Comparison of ENCODE assay signal across 15 cellular contexts in the genomic region with DNA sequence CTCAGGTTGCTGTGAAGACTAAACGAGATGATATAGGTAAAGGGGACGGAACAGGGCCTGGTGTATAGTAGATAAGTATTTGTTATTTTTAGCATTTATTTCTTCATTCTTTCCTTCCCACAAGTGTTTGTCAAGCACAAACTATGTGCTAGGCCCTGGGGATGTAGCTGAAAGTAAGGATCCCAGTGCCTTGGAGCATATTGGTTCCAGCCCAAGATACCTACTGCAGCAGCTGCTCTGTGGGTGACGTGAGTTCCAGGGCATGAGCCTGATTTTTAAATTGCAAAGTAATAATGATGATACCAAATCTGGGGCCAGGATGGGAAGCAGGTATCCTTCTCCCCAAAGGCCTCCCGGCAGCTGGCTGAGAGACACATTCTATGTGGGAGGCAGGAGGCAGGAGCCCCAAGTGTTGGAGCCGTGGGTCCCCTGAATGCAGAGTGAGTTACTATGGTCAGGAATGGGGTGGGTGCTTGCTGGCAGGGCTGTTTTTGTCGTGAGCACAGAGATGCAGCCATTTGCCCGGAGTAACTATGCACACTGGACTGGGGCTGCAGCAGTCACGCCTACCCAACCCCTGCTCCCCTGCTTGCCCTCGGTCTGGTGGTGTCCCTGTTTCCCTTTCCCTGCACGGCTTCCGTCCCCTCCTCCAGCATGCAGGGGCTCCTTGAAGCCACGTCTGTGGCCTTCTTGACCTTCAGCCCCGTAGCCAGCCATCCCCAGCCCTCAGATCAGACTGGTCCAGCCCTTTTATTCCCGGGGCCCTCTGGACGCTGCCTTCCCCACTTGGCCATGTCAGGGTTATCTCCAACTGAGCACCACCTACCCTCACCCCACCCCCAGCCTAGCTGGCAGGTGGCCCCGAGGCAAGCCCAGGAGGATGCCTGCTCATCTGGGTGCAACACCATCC. TPM values are rescaled to one million over a fixed set of nuclear protein-coding genes. Genes with fewer than 3 reads are reported as not detected.
DNase-seq lines count a peak whose midpoint lies in the region; ATAC-seq, FAIRE-seq and TF ChIP-seq lines count a peak whose summit lies in the region.
"Had no signal": no experiment of that assay in that cellular context is flagged by ENCODE, and none has a peak within 500 bp of the region (broad histone marks: within the 10 kb centered on the region; RNA-seq: fewer than 3 reads in every experiment).

No MANE protein-coding gene starts in this region.

- H3K27me3 Mint-ChIP-seq in activated CD8-positive, alpha-beta memory T cell treated with anti-CD3 and anti-CD28 coated beads, Interleukin-2, amount 10 ng/mL, durations not matched to agents 7 days and 5 days: no peaks in the 10 kb centered on the region

- 77% methylated on average over 16 of the region's 16 CpGs for WGBS in suprapubic skin

- H3K36me3 Mint-ChIP-seq in activated CD8-positive, alpha-beta memory T cell treated with anti-CD3 and anti-CD28 coated beads, Interleukin-2, amount 10 ng/mL, durations not matched to agents 7 days and 5 days: no peaks in the 10 kb centered on the region
- H3K36me3 Mint-ChIP-seq: activated naive CD4-positive, alpha-beta T cell treated with anti-CD3 and anti-CD28 coated beads, Interleukin-2, amount 50 U/mL, for 72 hours had no signal

- no peaks in the 10 kb centered on the region; the same call in 1 of the 2 replicates for H3K36me3 ChIP-seq in SJSA1
- H3K36me3 ChIP-seq in suprapubic skin: no peaks in the 10 kb centered on the region

- TF ChIP-seq CTCF in foreskin fibroblast (IDR thresholded peaks at IDR 0.05; ENCODE audit: low read depth, low read length) (no peak), suprapubic skin (IDR thresholded peaks at IDR 0.05) (no peak)

- peak; percentile 32 for DNase-seq in activated CD8-positive, alpha-beta memory T cell treated with anti-CD3 and anti-CD28 coated beads for 24 hours
- no peak for DNase-seq in activated CD8-positive, alpha-beta memory T cell treated with anti-CD3 and anti-CD28 coated beads, Interleukin-2, amount 10 ng/mL, durations not matched to agents 7 days and 5 days
- peak; percentile 64 to 71 for DNase-seq in SJSA1 (ENCODE audit: low read depth in 1 of 2, low spot score in 2 of 2)
- DNase-seq in foreskin fibroblast: peak; percentile 9 to 49
- DNase-seq in suprapubic skin (ENCODE audit: low spot score in 2 of 2): peak; percentile 51 to 76
- no peak for DNase-seq in cerebellar nuclear complex (lab: John Stamatoyannopoulos, UW)
- DNase-seq in frontal cortex (ENCODE audit: low spot score in 2 of 2): no peak
- DNase-seq: activated CD4-positive, alpha-beta T cell treated with anti-CD3 and anti-CD28 coated beads for 1 hour; NCI-H1092; NCI-H748 treated with DMSO at 0.1 percent for 48 hours; SK-N-SH had no signal

- H3K4me1 ChIP-seq in SJSA1 (replicated peaks): peaks cover 44% of the 10 kb centered on the region
- peaks cover 4% of the 10 kb centered on the region for H3K4me1 ChIP-seq in suprapubic skin
- H3K4me1 ChIP-seq: psoas muscle had no signal

- no peak for TF ChIP-seq POLR2A in suprapubic skin (IDR thresholded peaks at IDR 0.05)

- no peaks in the 10 kb centered on the region for H3K9me3 ChIP-seq in SJSA1 (replicated peaks)
- H3K9me3 ChIP-seq in suprapubic skin: no peaks in the 10 kb centered on the region
- H3K9me3 ChIP-seq: psoas muscle, SK-N-SH had no signal

- H3K27me3 ChIP-seq in SJSA1 (replicated peaks) (no peaks in the 10 kb centered on the region; the same call in 1 of the 2 replicates), suprapubic skin (peaks cover 9% of the 10 kb centered on the region)

- no peak overlapping the region for H3K4me3 Mint-ChIP-seq in activated CD8-positive, alpha-beta memory T cell treated with anti-CD3 and anti-CD28 coated beads, Interleukin-2, amount 10 ng/mL, durations not matched to agents 7 days and 5 days

- no peaks in the 10 kb centered on the region for H3K9me3 Mint-ChIP-seq in activated CD8-positive, alpha-beta memory T cell treated with anti-CD3 and anti-CD28 coated beads, Interleukin-2, amount 10 ng/mL, durations not matched to agents 7 days and 5 days (ENCODE audit: low read depth)
- H3K9me3 Mint-ChIP-seq: activated naive CD4-positive, alpha-beta T cell treated with anti-CD3 and anti-CD28 coated beads, Interleukin-2, amount 50 U/mL, for 72 hours had no signal

- FAIRE-seq in frontal cortex (lab: Jason Lieb, UNC): no peak
- FAIRE-seq: G401.6 had no signal

- CTCF ChIA-PET in activated CD8-positive, alpha-beta memory T cell treated with anti-CD3 and anti-CD28 coated beads, Interleukin-2, amount 10 ng/mL, durations not matched to agents 7 days and 5 days (lab: Charles Lee): no interaction called here

- H3K4me1 Mint-ChIP-seq in activated CD8-positive, alpha-beta memory T cell treated with anti-CD3 and anti-CD28 coated beads, Interleukin-2, amount 10 ng/mL, durations not matched to agents 7 days and 5 days: no peaks in the 10 kb centered on the region

- no peak for TF ChIP-seq EP300 in suprapubic skin (IDR thresholded peaks at IDR 0.05)

- H3K4me3 ChIP-seq in SJSA1 (no peak overlapping the region), foreskin fibroblast (ENCODE audit: low read depth in 1 of 2, low read length in 2 of 2) (no peak overlapping the region), suprapubic skin (no peak overlapping the region)
- H3K4me3 ChIP-seq: psoas muscle had no signal

- H3K27ac ChIP-seq in SJSA1 (0 out of 2 replicates have a peak overlapping the region, but pooled peaks have one; percentile 3), suprapubic skin (no peak overlapping the region)
- H3K27ac ChIP-seq: psoas muscle had no signal

- no peak for ATAC-seq in activated CD8-positive, alpha-beta memory T cell treated with anti-CD3 and anti-CD28 coated beads, Interleukin-2, amount 10 ng/mL, durations not matched to agents 7 days and 5 days
- no peak for ATAC-seq in HG02642 (IDR thresholded peaks at IDR 0.05; ENCODE audit: poor library complexity, unreplicated experiment)
- ATAC-seq: activated naive CD4-positive, alpha-beta T cell treated with anti-CD3 and anti-CD28 coated beads, Interleukin-2, amount 50 U/mL, for 72 hours; psoas muscle had no signal

- no peak overlapping the region for H3K27ac Mint-ChIP-seq in activated CD8-positive, alpha-beta memory T cell treated with anti-CD3 and anti-CD28 coated beads, Interleukin-2, amount 10 ng/mL, durations not matched to agents 7 days and 5 days
- H3K27ac Mint-ChIP-seq: activated naive CD4-positive, alpha-beta T cell treated with anti-CD3 and anti-CD28 coated beads, Interleukin-2, amount 50 U/mL, for 72 hours had no signal

RNA-seq across cellular contexts. Expression of gene INHBB, which starts 52.4 kb away (rescaled TPM):
- total RNA-seq in activated CD8-positive, alpha-beta memory T cell treated with anti-CD3 and anti-CD28 coated beads, Interleukin-2, amount 10 ng/mL, durations not matched to agents 7 days and 5 days: not detected
- total RNA-seq in SJSA1 (2014; rRNA removed; shearing (Covaris generic)): 0.09 and 0.16 TPM in 2 replicates
- 10 to 100 TPM; 12.1 to 26.1 (median 18.2) TPM for total RNA-seq in suprapubic skin
- 3.3 TPM for total RNA-seq in frontal cortex
- total RNA-seq: activated naive CD4-positive, alpha-beta T cell treated with anti-CD3 and anti-CD28 coated beads, Interleukin-2, amount 50 U/mL, for 72 hours had no signal

Comparison
In these comparisons a context has a peak if more than half of its experiments do, and no peak if none do; other contexts are left out.
1. DNase-seq: peak in activated CD8-positive, alpha-beta memory T cell treated with anti-CD3 and anti-CD28 coated beads for 24 hours (single experiment), SJSA1 (2 of 2), foreskin fibroblast (2 of 2) and suprapubic skin (2 of 2); none in activated CD8-positive, alpha-beta memory T cell treated with anti-CD3 and anti-CD28 coated beads, Interleukin-2, amount 10 ng/mL, durations not matched to agents 7 days and 5 days (single experiment), cerebellar nuclear complex (0 of 2) and frontal cortex (0 of 2).